20 cellular contexts compared by ENCODE assay signal in genomic region chr2:224754129-224754528, GRCh38. TPM values are rescaled to one million over a fixed set of nuclear protein-coding genes. Genes with fewer than 3 reads are reported as not detected.
DNase-seq lines count a peak whose midpoint lies in the region; TF ChIP-seq lines count a peak whose summit lies in the region.
"Had no signal": no experiment of that assay in that cellular context is flagged by ENCODE, and none has a peak within 500 bp of the region (broad histone marks: within the 10 kb centered on the region; RNA-seq: fewer than 3 reads in every experiment).

No MANE protein-coding gene starts in this region.

- H3K9me3 Mint-ChIP-seq in MCF 10A (ENCODE audit: unreplicated experiment) = peaks cover 14% of the 10 kb centered on the region
- peaks cover 17% of the 10 kb centered on the region for H3K9me3 Mint-ChIP-seq in progenitor cell of endocrine pancreas (ENCODE audit: low read depth)
- peaks cover 16 to 25% (median 22%) of the 10 kb centered on the region in 5 donors for H3K9me3 Mint-ChIP-seq in CD8-positive, alpha-beta memory T cell

- H3K27me3 Mint-ChIP-seq in MCF 10A (ENCODE audit: insufficient read depth, unreplicated experiment) = no peaks in the 10 kb centered on the region
- H3K27me3 Mint-ChIP-seq in progenitor cell of endocrine pancreas = no peaks in the 10 kb centered on the region
- H3K27me3 Mint-ChIP-seq in CD8-positive, alpha-beta memory T cell = peaks cover 0 to 2% of the 10 kb centered on the region in 2 donors

- no TSS peak for BruUV-seq in MCF 10A (replicated peaks; lab: Mats Ljungman, UMichigan)

- H3K4me1 Mint-ChIP-seq in MCF 10A (ENCODE audit: insufficient read depth, unreplicated experiment) = peaks cover 8% of the 10 kb centered on the region
- H3K4me1 Mint-ChIP-seq in progenitor cell of endocrine pancreas (ENCODE audit: low read depth) = no peaks in the 10 kb centered on the region
- H3K4me1 Mint-ChIP-seq in CD8-positive, alpha-beta memory T cell = no peaks in the 10 kb centered on the region
- H3K4me1 Mint-ChIP-seq: stimulated activated effector memory CD8-positive, alpha-beta T cell treated with anti-CD3 and anti-CD28 coated beads, Interleukin-12 subunit alpha, Interleukin-12 subunit beta, amount 100 ng/mL, for 72 hours had no signal

- H3K4me1 ChIP-seq in breast epithelium (no peaks in the 10 kb centered on the region), right atrium auricular region (no peaks in the 10 kb centered on the region)
- H3K4me1 ChIP-seq in CD8-positive, alpha-beta memory T cell (ENCODE audit: insufficient read depth, low read length) = no peaks in the 10 kb centered on the region

- DNase-seq in MCF 10A (ENCODE audit: unreplicated experiment) (peak; percentile 73), breast epithelium (ENCODE audit: low spot score in 2 of 2) (no peak), choroid plexus epithelial cell (ENCODE audit: low read depth) (peak; percentile 35), right atrium auricular region (ENCODE audit: low spot score) (peak; percentile 67), NCI-H510A (lab: John Stamatoyannopoulos, UW) (no peak), progenitor cell of endocrine pancreas (ENCODE audit: low spot score, unreplicated experiment) (no peak)
- no peak for DNase-seq in activated CD8-positive, alpha-beta memory T cell treated with anti-CD3 and anti-CD28 coated beads for 24 hours
- DNase-seq in CD8-positive, alpha-beta memory T cell = no peak
- DNase-seq: anterior cingulate cortex; effector CD4-positive, alpha-beta T cell; Karpas-422; NCI-H187 treated with DMSO at 0.1 percent for 48 hours; NCI-H748 treated with DMSO at 0.1 percent for 48 hours; RPMI8226; stimulated activated CD4-positive, alpha-beta T cell treated with anti-CD3 and anti-CD28 coated beads, Interleukin-4, amount 100 ng/mL, for 24 hours had no signal

- no peak overlapping the region for H3K4me3 ChIP-seq in breast epithelium
- no peak overlapping the region for H3K4me3 ChIP-seq in choroid plexus epithelial cell (ENCODE audit: low read depth, low read length)
- H3K4me3 ChIP-seq in right atrium auricular region = no peak overlapping the region
- H3K4me3 ChIP-seq in CD8-positive, alpha-beta memory T cell (ENCODE audit: low read length) = no peak overlapping the region

- H3K27ac ChIP-seq in breast epithelium = peak overlapping the region in 1 of 2 donors; percentile 1
- peak overlapping the region in 1 of 2 donors; percentile 43 for H3K27ac ChIP-seq in right atrium auricular region
- no peak overlapping the region for H3K27ac ChIP-seq in CD8-positive, alpha-beta memory T cell (ENCODE audit: low read depth, low read length)
- H3K27ac ChIP-seq: 22Rv1 had no signal

- POLR2A ChIA-PET in MCF 10A (lab: Yijun Ruan, JAX) = interaction anchor here (0.6 to 1.8 kb wide), 6 partner anchors 11 to 362 kb away, joined by 3 to 8 read pairs (median 3); no protein-coding TSS in a partner anchor
- POLR2A ChIA-PET in CD8-positive, alpha-beta memory T cell (lab: Charles Lee) = interaction anchor here (0.6 kb wide), 1 partner anchor 64 kb away, joined by 8 read pairs; no protein-coding TSS in a partner anchor

- H3K36me3 Mint-ChIP-seq in MCF 10A (ENCODE audit: insufficient read depth, unreplicated experiment) (no peaks in the 10 kb centered on the region), progenitor cell of endocrine pancreas (ENCODE audit: insufficient read depth) (peaks cover 5% of the 10 kb centered on the region)
- peaks cover 15 to 22% (median 16%) of the 10 kb centered on the region in 3 donors for H3K36me3 Mint-ChIP-seq in CD8-positive, alpha-beta memory T cell

- H3K4me3 Mint-ChIP-seq in MCF 10A (ENCODE audit: unreplicated experiment) (no peak overlapping the region), progenitor cell of endocrine pancreas (ENCODE audit: low read depth) (no peak overlapping the region)
- no peak overlapping the region for H3K4me3 Mint-ChIP-seq in CD8-positive, alpha-beta memory T cell
- H3K4me3 Mint-ChIP-seq: activated T-helper 1 cell treated with anti-CD3 and anti-CD28 coated beads, Interleukin-12 subunit alpha, Interleukin-12 subunit beta, Interleukin-2, Interleukin-4 antibody, amounts not matched to agents 30 ng/mL and 10 ng/mL and 1 ng/mL, durations not matched to agents 14 hours and 24 hours and 36 hours; stimulated activated effector memory CD8-positive, alpha-beta T cell treated with anti-CD3 and anti-CD28 coated beads, Interleukin-12 subunit alpha, Interleukin-12 subunit beta, amount 100 ng/mL, for 72 hours; T-helper 2 cell treated with Interferon-gamma antibody and Interleukin-4, amounts not matched to agents 5 μg/mL and 100 μg/mL, for 36 hours had no signal

- TF ChIP-seq POLR2A in breast epithelium (IDR thresholded peaks at IDR 0.05) = no peak

- H3K27ac Mint-ChIP-seq in MCF 10A (ENCODE audit: low read depth, unreplicated experiment) (peak overlapping the region; percentile 81), progenitor cell of endocrine pancreas (no peak overlapping the region)
- no peak overlapping the region for H3K27ac Mint-ChIP-seq in CD8-positive, alpha-beta memory T cell
- H3K27ac Mint-ChIP-seq: activated T-helper 1 cell treated with anti-CD3 and anti-CD28 coated beads, Interleukin-12 subunit alpha, Interleukin-12 subunit beta, Interleukin-2, Interleukin-4 antibody, amounts not matched to agents 30 ng/mL and 10 ng/mL and 1 ng/mL, durations not matched to agents 14 hours and 24 hours and 36 hours; stimulated activated effector memory CD8-positive, alpha-beta T cell treated with anti-CD3 and anti-CD28 coated beads, Interleukin-12 subunit alpha, Interleukin-12 subunit beta, amount 100 ng/mL, for 72 hours; T-helper 2 cell treated with Interferon-gamma antibody and Interleukin-4, amounts not matched to agents 5 μg/mL and 100 μg/mL, for 36 hours had no signal

- CTCF ChIA-PET in MCF 10A (lab: Yijun Ruan, JAX) = interaction anchor here (1.0 to 1.9 kb wide), 4 partner anchors 21 to 385 kb away, joined by 3 to 5 read pairs (median 4); no protein-coding TSS in a partner anchor
- CTCF ChIA-PET in CD8-positive, alpha-beta memory T cell (lab: Charles Lee) = no interaction called here

- intact Hi-C loops in MCF 10A (cut with micrococcal nuclease) = no loop called here
- intact Hi-C loops in breast epithelium (cut with DNase I; ENCODE audit: low total_unique reads) = no loop called here

- H3K36me3 ChIP-seq in breast epithelium (no peaks in the 10 kb centered on the region), right atrium auricular region (no peaks in the 10 kb centered on the region)
- peaks cover 9% of the 10 kb centered on the region for H3K36me3 ChIP-seq in CD8-positive, alpha-beta memory T cell (ENCODE audit: insufficient read depth, low read length)

- TF ChIP-seq CTCF in MCF 10A (IDR thresholded peaks at IDR 0.05; ENCODE audit: unreplicated experiment) = no peak
- TF ChIP-seq CTCF in breast epithelium (IDR thresholded peaks at IDR 0.05) = no peak
- TF ChIP-seq CTCF in choroid plexus epithelial cell (conservative IDR thresholded peaks at IDR 0.05; ENCODE audit: low read depth, low read length) = no peak
- no peak for TF ChIP-seq CTCF in right atrium auricular region (IDR thresholded peaks at IDR 0.05)
- TF ChIP-seq CTCF in progenitor cell of endocrine pancreas (IDR thresholded peaks at IDR 0.05; ENCODE audit: unreplicated experiment) = no peak

- H3K9me3 ChIP-seq in breast epithelium (peaks cover 12 to 22% of the 10 kb centered on the region in 2 donors), right atrium auricular region (peaks cover 0 to 6% of the 10 kb centered on the region in 2 donors)
- H3K9me3 ChIP-seq in CD8-positive, alpha-beta memory T cell (ENCODE audit: low read length) = peaks cover 17% of the 10 kb centered on the region

- H3K27me3 ChIP-seq in breast epithelium (no peaks in the 10 kb centered on the region), right atrium auricular region (no peaks in the 10 kb centered on the region)
- no peaks in the 10 kb centered on the region for H3K27me3 ChIP-seq in CD8-positive, alpha-beta memory T cell (ENCODE audit: insufficient read depth, low read length, poor library complexity, severe bottlenecking)

RNA-seq across cellular contexts. Expression of gene CCDC195, which starts 38.0 kb away (rescaled TPM):
- total RNA-seq in MCF 10A (2022) (not detected in 2 replicates), breast epithelium (not detected), right atrium auricular region (not detected), progenitor cell of endocrine pancreas (not detected in 2 replicates)
- total RNA-seq in CD8-positive, alpha-beta memory T cell = not detected
- polyA plus RNA-seq in CD8-positive, alpha-beta memory T cell = not detected
- total RNA-seq: activated T-helper 1 cell treated with anti-CD3 and anti-CD28 coated beads, Interleukin-12 subunit alpha, Interleukin-12 subunit beta, Interleukin-2, Interleukin-4 antibody, amounts not matched to agents 30 ng/mL and 10 ng/mL and 1 ng/mL, durations not matched to agents 14 hours and 24 hours and 36 hours; kidney epithelial cell had no signal

Comparison
In these comparisons a context has a peak if more than half of its experiments do, and no peak if none do; other contexts are left out.
1. DNase-seq: peak in MCF 10A (single experiment), choroid plexus epithelial cell (single experiment) and right atrium auricular region (single experiment); none in breast epithelium (0 of 2), NCI-H510A (single experiment), activated CD8-positive, alpha-beta memory T cell treated with anti-CD3 and anti-CD28 coated beads for 24 hours (single experiment), progenitor cell of endocrine pancreas (single experiment) and CD8-positive, alpha-beta memory T cell (0 of 5).